1 cellular context compared by ENCODE assay signal in the genomic region with DNA sequence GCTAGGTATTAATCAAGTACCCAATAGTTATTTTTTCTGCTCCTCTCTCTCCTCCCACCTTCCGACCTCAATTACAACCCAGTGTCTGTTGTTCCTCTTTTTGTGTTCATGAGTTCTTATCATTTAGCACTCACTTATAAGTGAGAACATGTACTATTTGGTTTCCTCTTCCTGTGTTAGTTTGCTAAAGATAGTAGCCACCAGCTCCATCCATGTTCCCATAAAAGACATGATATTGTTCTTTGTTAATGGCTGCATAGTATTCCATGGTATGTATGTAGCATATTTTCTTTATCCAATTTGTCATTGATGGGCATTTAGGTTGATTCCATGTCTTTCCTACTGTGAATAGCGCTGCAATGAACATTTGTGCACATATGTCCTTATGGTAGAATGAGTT.
TF ChIP-seq lines count a peak whose summit lies in the region.

No MANE protein-coding gene starts in this region.

TF ChIP-seq in HEK293, 187 proteins besides CTCF, POLR2A, EP300 and RAD21 (continued from another document):
- TF ChIP-seq, protein P1, sequence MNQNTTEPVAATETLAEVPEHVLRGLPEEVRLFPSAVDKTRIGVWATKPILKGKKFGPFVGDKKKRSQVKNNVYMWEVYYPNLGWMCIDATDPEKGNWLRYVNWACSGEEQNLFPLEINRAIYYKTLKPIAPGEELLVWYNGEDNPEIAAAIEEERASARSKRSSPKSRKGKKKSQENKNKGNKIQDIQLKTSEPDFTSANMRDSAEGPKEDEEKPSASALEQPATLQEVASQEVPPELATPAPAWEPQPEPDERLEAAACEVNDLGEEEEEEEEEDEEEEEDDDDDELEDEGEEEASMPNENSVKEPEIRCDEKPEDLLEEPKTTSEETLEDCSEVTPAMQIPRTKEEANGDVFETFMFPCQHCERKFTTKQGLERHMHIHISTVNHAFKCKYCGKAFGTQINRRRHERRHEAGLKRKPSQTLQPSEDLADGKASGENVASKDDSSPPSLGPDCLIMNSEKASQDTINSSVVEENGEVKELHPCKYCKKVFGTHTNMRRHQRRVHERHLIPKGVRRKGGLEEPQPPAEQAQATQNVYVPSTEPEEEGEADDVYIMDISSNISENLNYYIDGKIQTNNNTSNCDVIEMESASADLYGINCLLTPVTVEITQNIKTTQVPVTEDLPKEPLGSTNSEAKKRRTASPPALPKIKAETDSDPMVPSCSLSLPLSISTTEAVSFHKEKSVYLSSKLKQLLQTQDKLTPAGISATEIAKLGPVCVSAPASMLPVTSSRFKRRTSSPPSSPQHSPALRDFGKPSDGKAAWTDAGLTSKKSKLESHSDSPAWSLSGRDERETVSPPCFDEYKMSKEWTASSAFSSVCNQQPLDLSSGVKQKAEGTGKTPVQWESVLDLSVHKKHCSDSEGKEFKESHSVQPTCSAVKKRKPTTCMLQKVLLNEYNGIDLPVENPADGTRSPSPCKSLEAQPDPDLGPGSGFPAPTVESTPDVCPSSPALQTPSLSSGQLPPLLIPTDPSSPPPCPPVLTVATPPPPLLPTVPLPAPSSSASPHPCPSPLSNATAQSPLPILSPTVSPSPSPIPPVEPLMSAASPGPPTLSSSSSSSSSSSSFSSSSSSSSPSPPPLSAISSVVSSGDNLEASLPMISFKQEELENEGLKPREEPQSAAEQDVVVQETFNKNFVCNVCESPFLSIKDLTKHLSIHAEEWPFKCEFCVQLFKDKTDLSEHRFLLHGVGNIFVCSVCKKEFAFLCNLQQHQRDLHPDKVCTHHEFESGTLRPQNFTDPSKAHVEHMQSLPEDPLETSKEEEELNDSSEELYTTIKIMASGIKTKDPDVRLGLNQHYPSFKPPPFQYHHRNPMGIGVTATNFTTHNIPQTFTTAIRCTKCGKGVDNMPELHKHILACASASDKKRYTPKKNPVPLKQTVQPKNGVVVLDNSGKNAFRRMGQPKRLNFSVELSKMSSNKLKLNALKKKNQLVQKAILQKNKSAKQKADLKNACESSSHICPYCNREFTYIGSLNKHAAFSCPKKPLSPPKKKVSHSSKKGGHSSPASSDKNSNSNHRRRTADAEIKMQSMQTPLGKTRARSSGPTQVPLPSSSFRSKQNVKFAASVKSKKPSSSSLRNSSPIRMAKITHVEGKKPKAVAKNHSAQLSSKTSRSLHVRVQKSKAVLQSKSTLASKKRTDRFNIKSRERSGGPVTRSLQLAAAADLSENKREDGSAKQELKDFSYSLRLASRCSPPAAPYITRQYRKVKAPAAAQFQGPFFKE (tag by site-specific recombination; IDR thresholded peaks at IDR 0.05; ENCODE audit: borderline replicate concordance): no peak
